ENCODE assay signal across 10 cellular contexts in the genomic region with DNA sequence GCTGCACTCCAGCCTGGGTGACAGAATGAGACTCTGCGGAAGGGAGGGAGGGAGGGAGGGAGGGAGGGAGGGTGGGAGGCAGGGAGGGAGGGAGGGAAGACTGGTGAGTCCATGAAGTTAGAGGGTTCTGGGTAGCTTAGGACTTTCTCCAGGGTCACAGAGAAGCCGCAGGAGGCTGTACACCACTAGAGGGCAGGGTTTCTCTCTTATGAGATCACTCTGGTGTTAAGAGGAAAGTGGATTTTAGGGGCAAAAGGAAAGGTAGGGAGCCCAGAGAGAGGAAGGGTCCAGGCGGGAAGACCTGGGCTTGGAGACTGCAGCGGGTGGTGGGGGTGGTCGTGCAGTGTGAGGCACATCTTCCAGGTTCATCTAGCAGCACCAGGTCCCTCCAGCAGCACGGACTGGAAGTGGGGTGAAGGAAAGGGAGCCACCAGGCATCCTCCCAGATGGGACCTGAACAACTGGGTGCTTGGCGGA. TPM values are rescaled to one million over a fixed set of nuclear protein-coding genes. Genes with fewer than 3 reads are reported as not detected.
DNase-seq lines count a peak whose midpoint lies in the region; ATAC-seq, FAIRE-seq and TF ChIP-seq lines count a peak whose summit lies in the region.
"Had no signal": no experiment of that assay in that cellular context is flagged by ENCODE, and none has a peak within 500 bp of the region (broad histone marks: within the 10 kb centered on the region; RNA-seq: fewer than 3 reads in every experiment).

No MANE protein-coding gene starts in this region.

- no peak for TF ChIP-seq POLR2A in H54 (IDR thresholded peaks at IDR 0.05; ENCODE audit: low read depth, low read length)

- TF ChIP-seq CTCF in CD8-positive, alpha-beta T cell (IDR thresholded peaks at IDR 0.05), result peak; percentile 18

- H3K36me3 ChIP-seq in CD8-positive, alpha-beta T cell (ENCODE audit: insufficient read depth, low read length), result no peaks in the 10 kb centered on the region

- H3K27ac ChIP-seq in CD8-positive, alpha-beta T cell (ENCODE audit: low read depth, low read length), result no peak overlapping the region

- CTCF ChIA-PET in CD8-positive, alpha-beta T cell (lab: Charles Lee), result interaction anchor here (0.7 to 1.7 kb wide), 6 partner anchors 9 to 560 kb away, joined by 3 to 4 read pairs (median 4); no protein-coding TSS in a partner anchor

- no peaks in the 10 kb centered on the region for H3K27me3 Mint-ChIP-seq in CD8-positive, alpha-beta T cell (ENCODE audit: low read depth)
- peaks cover 1% of the 10 kb centered on the region for H3K27me3 Mint-ChIP-seq in activated naive CD8-positive, alpha-beta T cell treated with anti-CD3 and anti-CD28 coated beads, Interleukin-2, amount 10 ng/mL, durations not matched to agents 7 days and 5 days

- H3K4me1 ChIP-seq in CD8-positive, alpha-beta T cell (ENCODE audit: insufficient read depth, low read length), result no peaks in the 10 kb centered on the region

- H3K9me3 ChIP-seq in CD8-positive, alpha-beta T cell (ENCODE audit: low read length), result no peaks in the 10 kb centered on the region

- H3K27ac Mint-ChIP-seq in CD8-positive, alpha-beta T cell, result no peak overlapping the region
- no peak overlapping the region for H3K27ac Mint-ChIP-seq in activated naive CD8-positive, alpha-beta T cell treated with anti-CD3 and anti-CD28 coated beads, Interleukin-2, amount 10 ng/mL, durations not matched to agents 7 days and 5 days

- no peaks in the 10 kb centered on the region for H3K27me3 ChIP-seq in CD8-positive, alpha-beta T cell (ENCODE audit: insufficient read depth, low read length)

- POLR2A ChIA-PET in CD8-positive, alpha-beta T cell (lab: Charles Lee), result no interaction called here
- POLR2A ChIA-PET in activated naive CD8-positive, alpha-beta T cell treated with anti-CD3 and anti-CD28 coated beads, Interleukin-2, amount 10 ng/mL, durations not matched to agents 7 days and 5 days (lab: Charles Lee), result no interaction called here

- H3K4me1 Mint-ChIP-seq in CD8-positive, alpha-beta T cell (ENCODE audit: low read depth), result no peaks in the 10 kb centered on the region
- peaks cover 11% of the 10 kb centered on the region for H3K4me1 Mint-ChIP-seq in activated naive CD8-positive, alpha-beta T cell treated with anti-CD3 and anti-CD28 coated beads, Interleukin-2, amount 10 ng/mL, durations not matched to agents 7 days and 5 days

- no peak overlapping the region for H3K4me3 ChIP-seq in CD8-positive, alpha-beta T cell (ENCODE audit: low read depth, low read length)
- H3K4me3 ChIP-seq: SK-N-MC, skin epidermis had no signal

- peak; percentile 48 for ATAC-seq in CD8-positive, alpha-beta T cell
- peak; percentile 84 for ATAC-seq in activated naive CD8-positive, alpha-beta T cell treated with anti-CD3 and anti-CD28 coated beads, Interleukin-2, amount 10 ng/mL, durations not matched to agents 7 days and 5 days (ENCODE audit: low read depth)
- ATAC-seq in left ventricle myocardium superior (peak; percentile 16), sciatic nerve (peak; percentile 63), HG02678 (IDR thresholded peaks at IDR 0.05; ENCODE audit: unreplicated experiment) (no peak), GM18517 (IDR thresholded peaks at IDR 0.05; ENCODE audit: unreplicated experiment) (no peak)

- no peak overlapping the region for H3K4me3 Mint-ChIP-seq in CD8-positive, alpha-beta T cell
- H3K4me3 Mint-ChIP-seq in activated naive CD8-positive, alpha-beta T cell treated with anti-CD3 and anti-CD28 coated beads, Interleukin-2, amount 10 ng/mL, durations not matched to agents 7 days and 5 days, result no peak overlapping the region

- no peaks in the 10 kb centered on the region for H3K36me3 Mint-ChIP-seq in CD8-positive, alpha-beta T cell
- no peaks in the 10 kb centered on the region for H3K36me3 Mint-ChIP-seq in activated naive CD8-positive, alpha-beta T cell treated with anti-CD3 and anti-CD28 coated beads, Interleukin-2, amount 10 ng/mL, durations not matched to agents 7 days and 5 days

- H3K9me3 Mint-ChIP-seq in CD8-positive, alpha-beta T cell, result no peaks in the 10 kb centered on the region
- H3K9me3 Mint-ChIP-seq in activated naive CD8-positive, alpha-beta T cell treated with anti-CD3 and anti-CD28 coated beads, Interleukin-2, amount 10 ng/mL, durations not matched to agents 7 days and 5 days, result no peaks in the 10 kb centered on the region

- FAIRE-seq in H54 (lab: Jason Lieb, UNC), result peak; percentile 33

- intact Hi-C loops in CD8-positive, alpha-beta T cell (cut with DNase I, micrococcal nuclease), result no loop called here
- intact Hi-C loops in left ventricle myocardium superior (cut with micrococcal nuclease) (loop anchor here (5.0 kb wide), 1 partner anchor 58 kb away; a partner anchor contains a TSS), sciatic nerve (cut with DNase I) (loop anchor here (2.0 kb wide), 1 partner anchor 58 kb away; a partner anchor contains a TSS)

- DNase-seq in CD8-positive, alpha-beta T cell, result peak in 1 of 7 experiments; percentile 14
- peak; percentile 90 for DNase-seq in H54 (ENCODE audit: insufficient read length, low spot score)
- DNase-seq in NCI-H526 (lab: John Stamatoyannopoulos, UW), result peak; percentile 28 to 76
- DNase-seq in activated naive CD8-positive, alpha-beta T cell treated with anti-CD3 and anti-CD28 coated beads, Interleukin-2, amount 10 ng/mL, durations not matched to agents 7 days and 5 days, result no peak
- no peak for DNase-seq in left ventricle myocardium superior
- DNase-seq in sciatic nerve (ENCODE audit: low spot score), result no peak

RNA-seq across cellular contexts. Expression of a gene that starts 48.7 kb away (rescaled TPM):
- total RNA-seq in CD8-positive, alpha-beta T cell, result 1 to 10 TPM; 1.4 to 2.9 TPM
- total RNA-seq in activated naive CD8-positive, alpha-beta T cell treated with anti-CD3 and anti-CD28 coated beads, Interleukin-2, amount 10 ng/mL, durations not matched to agents 7 days and 5 days, result 1 to 10 TPM; 5.6 to 5.8 TPM
- total RNA-seq in left ventricle myocardium superior (2.0 TPM), sciatic nerve (8.7 TPM)

RNA-seq across cellular contexts. Expression of a gene that starts 58.0 kb away (rescaled TPM):
- total RNA-seq in CD8-positive, alpha-beta T cell, result under 1 TPM; 0.08 TPM
- under 1 TPM in 1 of 2 experiments, not detected in 1; 0.03 TPM for total RNA-seq in activated naive CD8-positive, alpha-beta T cell treated with anti-CD3 and anti-CD28 coated beads, Interleukin-2, amount 10 ng/mL, durations not matched to agents 7 days and 5 days
- total RNA-seq in left ventricle myocardium superior (12.8 TPM), sciatic nerve (4.1 TPM)

Comparison
In these comparisons a context has a peak if more than half of its experiments do, and no peak if none do; other contexts are left out.
1. ATAC-seq: peak in CD8-positive, alpha-beta T cell (single experiment), activated naive CD8-positive, alpha-beta T cell treated with anti-CD3 and anti-CD28 coated beads, Interleukin-2, amount 10 ng/mL, durations not matched to agents 7 days and 5 days (single experiment), left ventricle myocardium superior (single experiment) and sciatic nerve (single experiment); none in HG02678 (single experiment) and GM18517 (single experiment).
2. DNase-seq: peak in H54 (single experiment) and NCI-H526 (2 of 2); none in activated naive CD8-positive, alpha-beta T cell treated with anti-CD3 and anti-CD28 coated beads, Interleukin-2, amount 10 ng/mL, durations not matched to agents 7 days and 5 days (single experiment), left ventricle myocardium superior (single experiment) and sciatic nerve (single experiment).
3. intact Hi-C loops: an anchor here in left ventricle myocardium superior (5.0 kb wide) and sciatic nerve (2.0 kb wide); none called in CD8-positive, alpha-beta T cell.